8 cellular contexts compared by ENCODE assay signal in genomic region chr7:31134246-31135188, GRCh38.
DNase-seq lines count a peak whose midpoint lies in the region; ATAC-seq and TF ChIP-seq lines count a peak whose summit lies in the region.

No MANE protein-coding gene starts in this region.

- no peak overlapping the region for H3K27ac ChIP-seq in foreskin keratinocyte

- peak; percentile 77 for TF ChIP-seq CTCF in foreskin keratinocyte (conservative IDR thresholded peaks at IDR 0.05)

- peak; percentile 82 for ATAC-seq in GM21423 (IDR thresholded peaks at IDR 0.05; ENCODE audit: unreplicated experiment)
- ATAC-seq in foreskin keratinocyte: peak; percentile 92

- no peaks in the 10 kb centered on the region for H3K4me1 ChIP-seq in foreskin keratinocyte

- peak; percentile 29 for DNase-seq in DMS79 (lab: John Stamatoyannopoulos, UW)
- peak; percentile 66 for DNase-seq in HT1080 (ENCODE audit: low read depth)
- peak; percentile 24 for DNase-seq in NOMO-1 treated with dmso at 0.1 percent for 144 hours (lab: John Stamatoyannopoulos, UW; ENCODE audit: unreplicated experiment)
- DNase-seq in activated T-cell treated with anti-CD3 and anti-CD28 coated beads for 48 hours (ENCODE audit: low read depth): peak; percentile 20
- DNase-seq in foreskin keratinocyte: peak; percentile 14 to 49
- peak; percentile 58 for DNase-seq in occipital lobe (lab: John Stamatoyannopoulos, UW)
- peak; percentile 74 for DNase-seq in ureter (ENCODE audit: low spot score)

- peaks cover 9% of the 10 kb centered on the region for H3K27me3 ChIP-seq in foreskin keratinocyte

Comparison
In these comparisons a context has a peak if more than half of its experiments do, and no peak if none do; other contexts are left out.
1. DNase-seq: peak in every context shown above with its lines; median percentile 74 in ureter; 66 in HT1080; 58 in occipital lobe; 32 in foreskin keratinocyte; 29 in DMS79; 24 in NOMO-1 treated with dmso at 0.1 percent for 144 hours; 20 in activated T-cell treated with anti-CD3 and anti-CD28 coated beads for 48 hours.